ENCODE assay signal across 9 cellular contexts in the genomic region with DNA sequence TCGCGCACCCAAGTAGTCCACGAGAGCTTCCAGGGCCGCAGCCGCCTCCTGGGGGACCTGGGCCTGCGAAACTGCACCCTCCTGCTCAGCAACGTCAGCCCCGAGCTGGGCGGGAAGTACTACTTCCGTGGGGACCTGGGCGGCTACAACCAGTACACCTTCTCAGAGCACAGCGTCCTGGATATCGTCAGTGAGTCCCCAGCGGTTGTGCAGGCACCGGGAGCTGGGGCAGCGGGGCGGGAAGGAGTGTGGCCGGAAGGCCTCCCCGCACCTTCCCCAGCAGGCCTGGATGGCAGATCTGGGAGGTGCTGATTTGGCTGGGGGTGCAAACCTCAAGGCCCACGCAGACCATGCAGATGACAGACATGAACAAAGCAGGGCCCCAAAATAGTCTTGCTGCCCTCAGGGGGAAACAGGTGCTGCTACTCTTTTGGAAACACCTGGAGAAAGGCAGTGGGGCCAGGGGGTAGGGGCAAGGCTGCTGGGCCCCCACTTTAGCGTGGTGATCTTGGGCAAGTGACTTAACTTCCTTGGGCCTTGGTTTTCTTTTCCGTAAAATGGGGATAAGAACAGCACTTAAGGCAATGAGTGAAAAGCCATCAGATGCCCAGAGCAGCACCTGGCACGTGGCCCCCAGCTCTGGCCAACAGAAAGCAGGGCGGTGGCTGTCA. TPM values are rescaled to one million over a fixed set of nuclear protein-coding genes. Genes with fewer than 3 reads are reported as not detected.
A peak's percentile ranks its signal among the peaks of the same experiment; 100 is the strongest.
DNase-seq lines count a peak whose midpoint lies in the region; ATAC-seq lines count a peak whose summit lies in the region.
"Had no signal": no experiment of that assay in that cellular context is flagged by ENCODE, and none has a peak within 500 bp of the region (broad histone marks: within the 10 kb centered on the region; RNA-seq: fewer than 3 reads in every experiment).

No MANE protein-coding gene starts in this region.

- H3K4me3 Mint-ChIP-seq in activated naive CD8-positive, alpha-beta T cell treated with anti-CD3 and anti-CD28 coated beads, Interleukin-2, amount 10 ng/mL, durations not matched to agents 7 days and 5 days = peak overlapping the region; percentile 54

- H3K27ac ChIP-seq in substantia nigra (ENCODE audit: low read depth, low read length, poor library complexity, severe bottlenecking) = peak overlapping the region; percentile 28

- no peaks in the 10 kb centered on the region for H3K9me3 Mint-ChIP-seq in activated naive CD8-positive, alpha-beta T cell treated with anti-CD3 and anti-CD28 coated beads, Interleukin-2, amount 10 ng/mL, durations not matched to agents 7 days and 5 days

- H3K27me3 Mint-ChIP-seq in activated naive CD8-positive, alpha-beta T cell treated with anti-CD3 and anti-CD28 coated beads, Interleukin-2, amount 10 ng/mL, durations not matched to agents 7 days and 5 days = peaks cover 3% of the 10 kb centered on the region

- POLR2A ChIA-PET in activated naive CD8-positive, alpha-beta T cell treated with anti-CD3 and anti-CD28 coated beads, Interleukin-2, amount 10 ng/mL, durations not matched to agents 7 days and 5 days (lab: Charles Lee) = interaction anchor here (1.7 kb wide), 1 partner anchor 27 kb away, joined by 6 read pairs; a partner anchor contains a TSS

- peak overlapping the region; percentile 56 for H3K27ac Mint-ChIP-seq in activated naive CD8-positive, alpha-beta T cell treated with anti-CD3 and anti-CD28 coated beads, Interleukin-2, amount 10 ng/mL, durations not matched to agents 7 days and 5 days

- no peaks in the 10 kb centered on the region for H3K36me3 Mint-ChIP-seq in activated naive CD8-positive, alpha-beta T cell treated with anti-CD3 and anti-CD28 coated beads, Interleukin-2, amount 10 ng/mL, durations not matched to agents 7 days and 5 days

- peak; percentile 89 for ATAC-seq in activated naive CD8-positive, alpha-beta T cell treated with anti-CD3 and anti-CD28 coated beads, Interleukin-2, amount 10 ng/mL, durations not matched to agents 7 days and 5 days (ENCODE audit: low read depth)
- ATAC-seq in HG02840 (IDR thresholded peaks at IDR 0.05; ENCODE audit: low FRiP score, unreplicated experiment) (no peak), HG03095 (IDR thresholded peaks at IDR 0.05; ENCODE audit: unreplicated experiment) (no peak)

- DNase-seq in activated gamma-delta T cell treated with Interleukin-2 at 50 U/mL for 16 hours (peak; percentile 35), activated gamma-delta T cell (lab: John Stamatoyannopoulos, UW) (no peak), T-helper 9 cell (peak; percentile 17), substantia nigra (lab: John Stamatoyannopoulos, UW) (no peak), putamen (ENCODE audit: low spot score) (no peak)
- DNase-seq in activated naive CD8-positive, alpha-beta T cell treated with anti-CD3 and anti-CD28 coated beads, Interleukin-2, amount 10 ng/mL, durations not matched to agents 7 days and 5 days = peak; percentile 63
- DNase-seq: NCI-H1105 had no signal

- H3K4me1 Mint-ChIP-seq in activated naive CD8-positive, alpha-beta T cell treated with anti-CD3 and anti-CD28 coated beads, Interleukin-2, amount 10 ng/mL, durations not matched to agents 7 days and 5 days = peaks cover 7% of the 10 kb centered on the region

RNA-seq across cellular contexts. Expression of a gene that starts 4.0 kb away (rescaled TPM):
- total RNA-seq in activated naive CD8-positive, alpha-beta T cell treated with anti-CD3 and anti-CD28 coated beads, Interleukin-2, amount 10 ng/mL, durations not matched to agents 7 days and 5 days = under 1 TPM; 0.11 to 0.39 TPM

RNA-seq across cellular contexts. Expression of a gene that starts 13.6 kb away (rescaled TPM):
- 1 to 10 TPM; 1.0 to 1.1 TPM for total RNA-seq in activated naive CD8-positive, alpha-beta T cell treated with anti-CD3 and anti-CD28 coated beads, Interleukin-2, amount 10 ng/mL, durations not matched to agents 7 days and 5 days

RNA-seq across cellular contexts. Expression of a gene that starts 27.2 kb away (rescaled TPM):
- total RNA-seq in activated naive CD8-positive, alpha-beta T cell treated with anti-CD3 and anti-CD28 coated beads, Interleukin-2, amount 10 ng/mL, durations not matched to agents 7 days and 5 days = 100 to 1,000 TPM; 149 to 159 TPM

RNA-seq across cellular contexts. Expression of a gene that starts 33.1 kb away (rescaled TPM):
- 1 to 10 TPM; 1.7 to 1.8 TPM for total RNA-seq in activated naive CD8-positive, alpha-beta T cell treated with anti-CD3 and anti-CD28 coated beads, Interleukin-2, amount 10 ng/mL, durations not matched to agents 7 days and 5 days

RNA-seq across cellular contexts. Expression of a gene that starts 47.1 kb away (rescaled TPM):
- 10 to 100 TPM; 33.2 to 36.3 TPM for total RNA-seq in activated naive CD8-positive, alpha-beta T cell treated with anti-CD3 and anti-CD28 coated beads, Interleukin-2, amount 10 ng/mL, durations not matched to agents 7 days and 5 days

Comparison
In these comparisons a context has a peak if more than half of its experiments do, and no peak if none do; other contexts are left out.
1. DNase-seq: peak in activated gamma-delta T cell treated with Interleukin-2 at 50 U/mL for 16 hours (single experiment), T-helper 9 cell (single experiment) and activated naive CD8-positive, alpha-beta T cell treated with anti-CD3 and anti-CD28 coated beads, Interleukin-2, amount 10 ng/mL, durations not matched to agents 7 days and 5 days (single experiment); none in activated gamma-delta T cell (single experiment), substantia nigra (0 of 49) and putamen (single experiment).